14 cellular contexts compared by ENCODE assay signal in the genomic region with DNA sequence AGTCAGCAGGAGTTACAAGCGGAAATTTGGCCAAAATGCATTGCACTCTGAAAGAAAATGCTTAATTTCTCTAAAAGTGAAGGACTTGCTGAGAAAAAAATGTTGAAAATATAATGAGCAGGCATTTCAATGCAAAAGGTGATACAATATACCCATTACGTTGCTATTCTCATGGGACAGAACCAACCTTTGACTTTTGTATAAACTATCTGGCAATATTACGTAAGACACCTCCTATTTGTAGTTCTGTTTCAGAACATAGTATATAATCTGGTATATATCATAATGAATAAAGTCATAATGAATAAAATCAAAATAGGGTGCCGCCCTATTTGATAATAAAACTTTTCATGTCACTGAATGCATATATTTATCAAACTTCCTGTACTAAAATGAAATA.
DNase-seq lines count a peak whose midpoint lies in the region; ATAC-seq and TF ChIP-seq lines count a peak whose summit lies in the region.
"Had no signal": no experiment of that assay in that cellular context is flagged by ENCODE, and none has a peak within 500 bp of the region (broad histone marks: within the 10 kb centered on the region; RNA-seq: fewer than 3 reads in every experiment).

No MANE protein-coding gene starts in this region.

- H2AFZ ChIP-seq in GM23338, result no peak overlapping the region

- DNase-seq in GM23338 (ENCODE audit: low spot score) (no peak), right lobe of liver (no peak), NCI-H748 (lab: John Stamatoyannopoulos, UW; ENCODE audit: unreplicated experiment) (no peak)
- DNase-seq: AML-193; Caco-2; CD4-positive, alpha-beta T cell; GOT3 had no signal

- H3K27ac ChIP-seq in GM23338 (ENCODE audit: low read depth), result peak overlapping the region; percentile 69; the same call in 1 of the 2 replicates
- peak overlapping the region; percentile 68; the same call in 1 of the 2 replicates for H3K27ac ChIP-seq in HUES64 (ENCODE audit: low read depth, low read length)
- no peak overlapping the region for H3K27ac ChIP-seq in iPS-18a (ENCODE audit: low read length)
- peak overlapping the region in 2 of 3 donors; percentile 16 to 19 for H3K27ac ChIP-seq in right lobe of liver
- H3K27ac ChIP-seq: 22Rv1, A549, C4-2B had no signal

- 73% methylated on average over 3 of the region's 4 CpGs for WGBS in HUES64
- 62% methylated on average over 4 of the region's 4 CpGs for WGBS in right lobe of liver (ENCODE audit: insufficient coverage, low coverage, low lambda C conversion rate, missing lambda C conversion rate)

- H3K4me2 ChIP-seq in GM23338, result peak overlapping the region; percentile 18
- H3K4me2 ChIP-seq: A549 had no signal

- no peaks in the 10 kb centered on the region; the same call in 2 of the 3 replicates for H3K9me3 Mint-ChIP-seq in GM23338
- H3K9me3 Mint-ChIP-seq: CD4-positive, alpha-beta T cell had no signal

- H3K9me3 ChIP-seq in HUES64 (ENCODE audit: insufficient read depth, low read depth, low read length), result no peaks in the 10 kb centered on the region
- no peaks in the 10 kb centered on the region for H3K9me3 ChIP-seq in iPS-18a (ENCODE audit: control insufficient read depth, low read depth, low read length)
- no peaks in the 10 kb centered on the region for H3K9me3 ChIP-seq in right lobe of liver
- H3K9me3 ChIP-seq: A549, Caco-2 had no signal

- H3K4me1 ChIP-seq in GM23338 (ENCODE audit: insufficient read depth) (peaks cover 28% of the 10 kb centered on the region), HUES64 (ENCODE audit: insufficient read depth, low read length) (peaks cover 27% of the 10 kb centered on the region), iPS-18a (ENCODE audit: control insufficient read depth, low read depth, low read length) (peaks cover 25% of the 10 kb centered on the region), right lobe of liver (peaks cover 0 to 11% (median 4%) of the 10 kb centered on the region in 4 donors)
- H3K4me1 ChIP-seq: A549, Caco-2 had no signal

- H3K27ac Mint-ChIP-seq in GM23338, result peak overlapping the region; percentile 84
- H3K27ac Mint-ChIP-seq: CD4-positive, alpha-beta T cell had no signal

- no peaks in the 10 kb centered on the region for H3F3A ChIP-seq in GM23338 (replicated peaks; ENCODE audit: low read depth)

- H3K36me3 ChIP-seq in GM23338 (ENCODE audit: insufficient read depth) (no peaks in the 10 kb centered on the region), HUES64 (ENCODE audit: insufficient read depth, low read length) (no peaks in the 10 kb centered on the region), iPS-18a (ENCODE audit: control insufficient read depth, low read depth, low read length) (no peaks in the 10 kb centered on the region), right lobe of liver (no peaks in the 10 kb centered on the region)

- peak overlapping the region; percentile 41; the same call in 1 of the 3 replicates for H3K4me3 Mint-ChIP-seq in GM23338
- H3K4me3 Mint-ChIP-seq: CD4-positive, alpha-beta T cell had no signal

- no peak for TF ChIP-seq POLR2A in right lobe of liver (IDR thresholded peaks at IDR 0.05)

- peaks cover 8% of the 10 kb centered on the region for H3K27me3 Mint-ChIP-seq in GM23338 (ENCODE audit: insufficient read depth, low read depth, poor library complexity)

- intact Hi-C loops in right lobe of liver (cut with DNase I), result no loop called here

- no peaks in the 10 kb centered on the region for H3K9me2 ChIP-seq in GM23338 (ENCODE audit: insufficient read depth)

- no peaks in the 10 kb centered on the region for H3K36me3 Mint-ChIP-seq in GM23338 (ENCODE audit: low read depth)

- H3K9ac ChIP-seq in HUES64 (ENCODE audit: low read depth, low read length) (no peak overlapping the region), iPS-18a (ENCODE audit: low read length) (no peak overlapping the region)

- ATAC-seq in GM23338 (no peak), right lobe of liver (peak in 1 of 4 donors; percentile 45), GM19455 (IDR thresholded peaks at IDR 0.05; ENCODE audit: unreplicated experiment) (no peak), HG03442 (IDR thresholded peaks at IDR 0.05; ENCODE audit: unreplicated experiment) (no peak)
- ATAC-seq: A549 had no signal

- H3K79me2 ChIP-seq in GM23338 (replicated peaks; ENCODE audit: insufficient read depth), result no peaks in the 10 kb centered on the region

- TF ChIP-seq CTCF in GM23338 (conservative IDR thresholded peaks at IDR 0.05; ENCODE audit: low read depth in 2 of 2) (no peak), right lobe of liver (IDR thresholded peaks at IDR 0.05) (no peak)

- H4K20me1 ChIP-seq in GM23338 (replicated peaks; ENCODE audit: insufficient read depth), result no peaks in the 10 kb centered on the region

- no peaks in the 10 kb centered on the region for H3K27me3 ChIP-seq in GM23338 (ENCODE audit: insufficient read depth)
- peaks cover 2% of the 10 kb centered on the region; the same call in 1 of the 2 replicates for H3K27me3 ChIP-seq in HUES64 (ENCODE audit: insufficient read depth, low read length)
- peaks cover 34% of the 10 kb centered on the region for H3K27me3 ChIP-seq in iPS-18a (ENCODE audit: control insufficient read depth, insufficient read depth, low read length)
- no peaks in the 10 kb centered on the region for H3K27me3 ChIP-seq in right lobe of liver

- H3K4me3 ChIP-seq in GM23338 (no peak overlapping the region; the same call in 1 of the 2 replicates), HUES64 (ENCODE audit: low read length) (0 out of 2 replicates have a peak overlapping the region, but pooled peaks have one; percentile 13), iPS-18a (ENCODE audit: low read length) (peak overlapping the region; percentile 15), right lobe of liver (no peak overlapping the region)
- H3K4me3 ChIP-seq: A549 had no signal

- peaks cover 34% of the 10 kb centered on the region for H3K4me1 Mint-ChIP-seq in GM23338

TF ChIP-seq in GM23338, 12 proteins besides CTCF, POLR2A, EP300 and RAD21:
- TF ChIP-seq ZNF331 (CRISPR knock-in tag; IDR thresholded peaks at IDR 0.05; ENCODE audit: low read depth) (no peak), POLR2AphosphoS5 (IDR thresholded peaks at IDR 0.05; ENCODE audit: low read depth) (no peak), CREB1 (CRISPR knock-in tag; IDR thresholded peaks at IDR 0.05; ENCODE audit: low read depth) (no peak), EZH2 (IDR thresholded peaks at IDR 0.05; ENCODE audit: low read depth, unreplicated experiment) (no peak)
- TF ChIP-seq, protein P1, sequence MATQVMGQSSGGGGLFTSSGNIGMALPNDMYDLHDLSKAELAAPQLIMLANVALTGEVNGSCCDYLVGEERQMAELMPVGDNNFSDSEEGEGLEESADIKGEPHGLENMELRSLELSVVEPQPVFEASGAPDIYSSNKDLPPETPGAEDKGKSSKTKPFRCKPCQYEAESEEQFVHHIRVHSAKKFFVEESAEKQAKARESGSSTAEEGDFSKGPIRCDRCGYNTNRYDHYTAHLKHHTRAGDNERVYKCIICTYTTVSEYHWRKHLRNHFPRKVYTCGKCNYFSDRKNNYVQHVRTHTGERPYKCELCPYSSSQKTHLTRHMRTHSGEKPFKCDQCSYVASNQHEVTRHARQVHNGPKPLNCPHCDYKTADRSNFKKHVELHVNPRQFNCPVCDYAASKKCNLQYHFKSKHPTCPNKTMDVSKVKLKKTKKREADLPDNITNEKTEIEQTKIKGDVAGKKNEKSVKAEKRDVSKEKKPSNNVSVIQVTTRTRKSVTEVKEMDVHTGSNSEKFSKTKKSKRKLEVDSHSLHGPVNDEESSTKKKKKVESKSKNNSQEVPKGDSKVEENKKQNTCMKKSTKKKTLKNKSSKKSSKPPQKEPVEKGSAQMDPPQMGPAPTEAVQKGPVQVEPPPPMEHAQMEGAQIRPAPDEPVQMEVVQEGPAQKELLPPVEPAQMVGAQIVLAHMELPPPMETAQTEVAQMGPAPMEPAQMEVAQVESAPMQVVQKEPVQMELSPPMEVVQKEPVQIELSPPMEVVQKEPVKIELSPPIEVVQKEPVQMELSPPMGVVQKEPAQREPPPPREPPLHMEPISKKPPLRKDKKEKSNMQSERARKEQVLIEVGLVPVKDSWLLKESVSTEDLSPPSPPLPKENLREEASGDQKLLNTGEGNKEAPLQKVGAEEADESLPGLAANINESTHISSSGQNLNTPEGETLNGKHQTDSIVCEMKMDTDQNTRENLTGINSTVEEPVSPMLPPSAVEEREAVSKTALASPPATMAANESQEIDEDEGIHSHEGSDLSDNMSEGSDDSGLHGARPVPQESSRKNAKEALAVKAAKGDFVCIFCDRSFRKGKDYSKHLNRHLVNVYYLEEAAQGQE (IDR thresholded peaks at IDR 0.05; ENCODE audit: unreplicated experiment), result no peak

Comparison
In these comparisons a context has a peak if more than half of its experiments do, and no peak if none do; other contexts are left out.
1. H3K4me3 ChIP-seq: peak in HUES64 (single experiment) and iPS-18a (single experiment); none in GM23338 (single experiment) and right lobe of liver (0 of 3).